Comparison of ENCODE assay signal across 13 cellular contexts in genomic region chr1:234745844-234746797, GRCh38.
DNase-seq lines count a peak whose midpoint lies in the region; ATAC-seq lines count a peak whose summit lies in the region.
"Had no signal": no experiment of that assay in that cellular context is flagged by ENCODE, and none has a peak within 500 bp of the region (broad histone marks: within the 10 kb centered on the region; RNA-seq: fewer than 3 reads in every experiment).

No MANE protein-coding gene starts in this region.

- H3K9me3 ChIP-seq in BLaER1 (no peaks in the 10 kb centered on the region), MG63 (no peaks in the 10 kb centered on the region)
- H3K9me3 ChIP-seq: spleen had no signal

- H3K36me3 ChIP-seq in BLaER1 (no peaks in the 10 kb centered on the region), MG63 (no peaks in the 10 kb centered on the region)
- H3K36me3 ChIP-seq: spleen had no signal

- peaks cover 40% of the 10 kb centered on the region for H3K4me1 ChIP-seq in BLaER1

- H3K9ac ChIP-seq in BLaER1: no peak overlapping the region

- H3K4me2 ChIP-seq in BLaER1: peak overlapping the region; percentile 38

- H3K27ac ChIP-seq in BLaER1: no peak overlapping the region
- H3K27ac ChIP-seq: spleen had no signal

- no peaks in the 10 kb centered on the region for H3K9me3 Mint-ChIP-seq in activated T-helper 17 cell treated with anti-CD3 and anti-CD28 coated beads, Interleukin-2, amount 50 U/mL, for 72 hours
- H3K9me3 Mint-ChIP-seq in effector memory CD8-positive, alpha-beta T cell: no peaks in the 10 kb centered on the region
- H3K9me3 Mint-ChIP-seq: activated T-cell treated with anti-CD3 and anti-CD28 coated beads, Interleukin-2, amount 50 U/mL, for 4 hours; stimulated activated naive CD8-positive, alpha-beta T cell treated with anti-CD3 and anti-CD28 coated beads, Interleukin-15, Interleukin-2, amounts not matched to agents 100 ng/mL and 50 ng/mL, for 24 hours had no signal

- H3K27me3 ChIP-seq in BLaER1 (no peaks in the 10 kb centered on the region), MG63 (no peaks in the 10 kb centered on the region)
- H3K27me3 ChIP-seq: spleen had no signal

- H3K4me3 ChIP-seq in BLaER1 (no peak overlapping the region), MG63 (no peak overlapping the region)
- H3K4me3 ChIP-seq: lung, spleen had no signal

- H3K27ac Mint-ChIP-seq in activated T-helper 17 cell treated with anti-CD3 and anti-CD28 coated beads, Interleukin-2, amount 50 U/mL, for 72 hours: no peak overlapping the region
- H3K27ac Mint-ChIP-seq in effector memory CD8-positive, alpha-beta T cell: no peak overlapping the region
- H3K27ac Mint-ChIP-seq: stimulated activated naive CD8-positive, alpha-beta T cell treated with anti-CD3 and anti-CD28 coated beads, Interleukin-15, Interleukin-2, amounts not matched to agents 100 ng/mL and 50 ng/mL, for 24 hours had no signal

- H3K4me3 Mint-ChIP-seq in activated T-helper 17 cell treated with anti-CD3 and anti-CD28 coated beads, Interleukin-2, amount 50 U/mL, for 72 hours: no peak overlapping the region
- no peak overlapping the region for H3K4me3 Mint-ChIP-seq in effector memory CD8-positive, alpha-beta T cell
- H3K4me3 Mint-ChIP-seq: activated T-cell treated with anti-CD3 and anti-CD28 coated beads, Interleukin-2, amount 50 U/mL, for 4 hours; stimulated activated naive CD8-positive, alpha-beta T cell treated with anti-CD3 and anti-CD28 coated beads, Interleukin-15, Interleukin-2, amounts not matched to agents 100 ng/mL and 50 ng/mL, for 24 hours had no signal

- H4K20me1 ChIP-seq in BLaER1: no peaks in the 10 kb centered on the region

- no peaks in the 10 kb centered on the region for H3K27me3 Mint-ChIP-seq in activated T-helper 17 cell treated with anti-CD3 and anti-CD28 coated beads, Interleukin-2, amount 50 U/mL, for 72 hours
- H3K27me3 Mint-ChIP-seq in effector memory CD8-positive, alpha-beta T cell: peaks cover 5 to 9% of the 10 kb centered on the region in 2 donors
- H3K27me3 Mint-ChIP-seq: stimulated activated naive CD8-positive, alpha-beta T cell treated with anti-CD3 and anti-CD28 coated beads, Interleukin-15, Interleukin-2, amounts not matched to agents 100 ng/mL and 50 ng/mL, for 24 hours had no signal

- ATAC-seq in activated T-helper 17 cell treated with anti-CD3 and anti-CD28 coated beads, Interleukin-2, amount 50 U/mL, for 72 hours (replicated peaks): no peak
- ATAC-seq in effector memory CD8-positive, alpha-beta T cell (replicated peaks): no peak
- no peak for ATAC-seq in GM19452 (IDR thresholded peaks at IDR 0.05; ENCODE audit: unreplicated experiment)
- ATAC-seq: activated T-cell treated with anti-CD3 and anti-CD28 coated beads, Interleukin-2, amount 50 U/mL, for 4 hours had no signal

- H3K36me3 Mint-ChIP-seq in activated T-helper 17 cell treated with anti-CD3 and anti-CD28 coated beads, Interleukin-2, amount 50 U/mL, for 72 hours (ENCODE audit: low read depth): no peaks in the 10 kb centered on the region
- H3K36me3 Mint-ChIP-seq in effector memory CD8-positive, alpha-beta T cell (ENCODE audit: insufficient read depth): no peaks in the 10 kb centered on the region

- DNase-seq in MG63 (peak; percentile 31), SHP77 treated with DMSO at 0.1 percent for 48 hours (lab: John Stamatoyannopoulos, UW) (peak; percentile 86), iPS-NIHi7 (ENCODE audit: extremely low spot score) (peak; percentile 73), NAMALWA (ENCODE audit: low spot score) (no peak)
- no peak for DNase-seq in effector memory CD8-positive, alpha-beta T cell
- DNase-seq: activated T-cell treated with anti-CD3 and anti-CD28 coated beads, Interleukin-2, amount 50 U/mL, for 4 hours; spleen; SW 1271 had no signal

- no peaks in the 10 kb centered on the region for H3K4me1 Mint-ChIP-seq in activated T-helper 17 cell treated with anti-CD3 and anti-CD28 coated beads, Interleukin-2, amount 50 U/mL, for 72 hours
- H3K4me1 Mint-ChIP-seq in effector memory CD8-positive, alpha-beta T cell (ENCODE audit: low read depth in 2 of 2): peaks cover 0 to 3% of the 10 kb centered on the region in 2 donors

Comparison
In these comparisons a context has a peak if more than half of its experiments do, and no peak if none do; other contexts are left out.
1. DNase-seq: peak in MG63 (single experiment), SHP77 treated with DMSO at 0.1 percent for 48 hours (single experiment) and iPS-NIHi7 (single experiment); none in NAMALWA (single experiment) and effector memory CD8-positive, alpha-beta T cell (0 of 3).